Comparison of ENCODE assay signal across 19 cellular contexts in the genomic region with DNA sequence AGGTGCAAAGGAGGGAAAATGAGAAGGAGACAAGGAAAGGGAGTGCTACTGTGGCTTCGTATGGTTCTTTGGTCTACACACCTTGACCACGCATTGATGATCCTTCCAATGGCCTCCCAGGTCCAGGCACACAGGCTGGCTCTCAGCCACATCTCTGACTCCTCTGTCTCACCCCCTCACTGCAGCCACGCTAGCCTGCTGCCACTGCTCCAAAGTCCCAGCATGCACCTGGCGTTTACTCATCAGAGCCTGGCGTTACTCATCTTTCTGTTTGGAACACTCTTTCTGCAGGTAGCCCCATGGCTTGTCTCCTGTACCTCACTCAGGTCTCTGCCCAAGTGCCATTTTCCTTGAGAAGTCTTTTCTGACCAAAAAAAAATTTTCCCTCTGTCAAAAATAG.
A peak's percentile ranks its signal among the peaks of the same experiment; 100 is the strongest.
DNase-seq lines count a peak whose midpoint lies in the region; ATAC-seq and TF ChIP-seq lines count a peak whose summit lies in the region.
"Had no signal": no experiment of that assay in that cellular context is flagged by ENCODE, and none has a peak within 500 bp of the region (broad histone marks: within the 10 kb centered on the region; RNA-seq: fewer than 3 reads in every experiment).

No MANE protein-coding gene starts in this region.

- DNase-seq in MCF 10A (ENCODE audit: unreplicated experiment), result peak; percentile 83
- DNase-seq in breast epithelium (ENCODE audit: low spot score in 2 of 2), result no peak
- peak; percentile 34 for DNase-seq in RWPE1 (ENCODE audit: low spot score)
- peak; percentile 17 for DNase-seq in fibroblast of mammary gland (ENCODE audit: low read depth)
- no peak for DNase-seq in cerebellar cortex (ENCODE audit: low spot score)
- DNase-seq in suprapubic skin (ENCODE audit: low spot score in 2 of 2), result no peak
- DNase-seq in activated CD8-positive, alpha-beta memory T cell treated with anti-CD3 and anti-CD28 coated beads, Interleukin-2, amount 50 U/mL, for 4 hours, result no peak
- DNase-seq: H7, MG63, NCI-H1092, NCI-H146, NCI-H2081, NCI-H510A, SHP77 treated with DMSO at 0.1 percent for 48 hours had no signal

- H3K36me3 Mint-ChIP-seq in MCF 10A (ENCODE audit: insufficient read depth, unreplicated experiment), result no peaks in the 10 kb centered on the region

- CTCF ChIA-PET in MCF 10A (lab: Yijun Ruan, JAX), result interaction anchor here (1.1 to 1.3 kb wide), 2 partner anchors 9 to 10 kb away, joined by 4 read pairs; no protein-coding TSS in a partner anchor
- CTCF ChIA-PET in RWPE1 (lab: Yijun Ruan, JAX), result no interaction called here

- no TSS peak for BruUV-seq in MCF 10A (replicated peaks; lab: Mats Ljungman, UMichigan)

- H3K9me3 ChIP-seq in breast epithelium (no peaks in the 10 kb centered on the region), suprapubic skin (no peaks in the 10 kb centered on the region)
- H3K9me3 ChIP-seq: BLaER1 treated with 17β-estradiol and CSF1 and Interleukin-3, amounts not matched to agents 10 nM and 100 nM; MG63 had no signal

- no peak overlapping the region for H3K27ac Mint-ChIP-seq in MCF 10A (ENCODE audit: low read depth, unreplicated experiment)

- no peaks in the 10 kb centered on the region for H3K4me1 ChIP-seq in breast epithelium
- H3K4me1 ChIP-seq in suprapubic skin, result no peaks in the 10 kb centered on the region
- H3K4me1 ChIP-seq: BLaER1 treated with 17β-estradiol and CSF1 and Interleukin-3, amounts not matched to agents 10 nM and 100 nM had no signal

- H3K27me3 ChIP-seq in breast epithelium (no peaks in the 10 kb centered on the region), suprapubic skin (no peaks in the 10 kb centered on the region)
- H3K27me3 ChIP-seq: BLaER1 treated with 17β-estradiol and CSF1 and Interleukin-3, amounts not matched to agents 10 nM and 100 nM had no signal

- H3K27ac ChIP-seq in breast epithelium (no peak overlapping the region), RWPE1 (no peak overlapping the region), suprapubic skin (no peak overlapping the region)
- H3K27ac ChIP-seq: BLaER1 treated with 17β-estradiol and CSF1 and Interleukin-3, amounts not matched to agents 10 nM and 100 nM; KMS-11 had no signal

- H3K27me3 Mint-ChIP-seq in MCF 10A (ENCODE audit: insufficient read depth, unreplicated experiment), result no peaks in the 10 kb centered on the region

- POLR2A ChIA-PET in MCF 10A (lab: Yijun Ruan, JAX), result interaction anchor here (0.5 to 1.1 kb wide), 5 partner anchors 13 to 337 kb away, joined by 3 to 4 read pairs (median 3); no protein-coding TSS in a partner anchor
- POLR2A ChIA-PET in RWPE1 (lab: Yijun Ruan, JAX; ENCODE audit: low non-redundant PET), result no interaction called here

- 85% methylated on average over 5 of the region's 5 CpGs for WGBS in suprapubic skin

- H3K36me3 ChIP-seq in breast epithelium (no peaks in the 10 kb centered on the region), suprapubic skin (no peaks in the 10 kb centered on the region)
- H3K36me3 ChIP-seq: BLaER1 treated with 17β-estradiol and CSF1 and Interleukin-3, amounts not matched to agents 10 nM and 100 nM; MG63 had no signal

- H3K9me3 Mint-ChIP-seq in MCF 10A (ENCODE audit: unreplicated experiment), result no peaks in the 10 kb centered on the region

- TF ChIP-seq CTCF in MCF 10A (IDR thresholded peaks at IDR 0.05; ENCODE audit: unreplicated experiment), result no peak
- TF ChIP-seq CTCF in breast epithelium (IDR thresholded peaks at IDR 0.05), result no peak
- no peak for TF ChIP-seq CTCF in RWPE1 (conservative IDR thresholded peaks at IDR 0.05; ENCODE audit: low read depth)
- no peak for TF ChIP-seq CTCF in fibroblast of mammary gland (conservative IDR thresholded peaks at IDR 0.05; ENCODE audit: control insufficient read depth, insufficient read depth, low read depth, low read length)
- TF ChIP-seq CTCF in suprapubic skin (IDR thresholded peaks at IDR 0.05), result no peak

- H3K4me1 Mint-ChIP-seq in MCF 10A (ENCODE audit: insufficient read depth, unreplicated experiment), result peaks cover 11% of the 10 kb centered on the region

- TF ChIP-seq POLR2A in breast epithelium (IDR thresholded peaks at IDR 0.05) (no peak), suprapubic skin (IDR thresholded peaks at IDR 0.05) (no peak)

- ATAC-seq in HG03469 (IDR thresholded peaks at IDR 0.05; ENCODE audit: unreplicated experiment), result no peak
- ATAC-seq: Panc1, SK-N-SH treated with all-trans-retinoic acid at 6 μM for 48 hours had no signal

- H3K4me3 ChIP-seq in breast epithelium (no peak overlapping the region), fibroblast of mammary gland (ENCODE audit: control insufficient read depth, low read depth, low read length) (no peak overlapping the region), suprapubic skin (no peak overlapping the region)
- H3K4me3 ChIP-seq: BLaER1 treated with 17β-estradiol and CSF1 and Interleukin-3, amounts not matched to agents 10 nM and 100 nM; MG63 had no signal

- intact Hi-C loops in MCF 10A (cut with micrococcal nuclease), result loop anchor here (10.0 kb wide), 1 partner anchor 647 kb away; no protein-coding TSS in a partner anchor
- intact Hi-C loops in breast epithelium (cut with DNase I; ENCODE audit: low total_unique reads), result no loop called here

- TF ChIP-seq EP300 in suprapubic skin (IDR thresholded peaks at IDR 0.05), result no peak

- H3K4me3 Mint-ChIP-seq in MCF 10A (ENCODE audit: unreplicated experiment), result no peak overlapping the region

Comparison
In these comparisons a context has a peak if more than half of its experiments do, and no peak if none do; other contexts are left out.
1. DNase-seq: peak in MCF 10A (single experiment), RWPE1 (single experiment) and fibroblast of mammary gland (single experiment); none in breast epithelium (0 of 2), cerebellar cortex (single experiment), suprapubic skin (0 of 2) and activated CD8-positive, alpha-beta memory T cell treated with anti-CD3 and anti-CD28 coated beads, Interleukin-2, amount 50 U/mL, for 4 hours (single experiment).